8 cellular contexts compared by ENCODE assay signal in genomic region chr16:70746708-70747424, GRCh38. TPM values are rescaled to one million over a fixed set of nuclear protein-coding genes. Genes with fewer than 3 reads are reported as not detected.
A peak's percentile ranks its signal among the peaks of the same experiment; 100 is the strongest.
DNase-seq lines count a peak whose midpoint lies in the region; ATAC-seq and TF ChIP-seq lines count a peak whose summit lies in the region.

No MANE protein-coding gene starts in this region.

- DNase-seq in NCI-H1417 (lab: John Stamatoyannopoulos, UW) = peak in 2 of 3 experiments; percentile 18 to 53
- no peak for DNase-seq in NCI-H1417 treated with DMSO at 0.1 percent for 48 hours (lab: John Stamatoyannopoulos, UW)
- peak; percentile 74 for DNase-seq in NCI-H460 (ENCODE audit: extremely low read depth, low read depth)
- DNase-seq in body of pancreas = peak; percentile 76 to 90 (median 84)
- DNase-seq in left lung = peak; percentile 81 to 84
- peak in 1 of 2 donors; percentile 94 for DNase-seq in upper lobe of left lung
- DNase-seq in DMS79 treated with DMSO at 0.1 percent for 48 hours (lab: John Stamatoyannopoulos, UW) = no peak

- WGBS in body of pancreas, 2 donors = 57 to 58% methylated on average over 14 to 15 of the region's 15 CpGs
- WGBS in upper lobe of left lung, 2 donors = 36 to 48% methylated on average over 11 to 15 of the region's 15 CpGs

- TF ChIP-seq POLR2A in body of pancreas (IDR thresholded peaks at IDR 0.05) (no peak), upper lobe of left lung (IDR thresholded peaks at IDR 0.05) (no peak)

- ATAC-seq in body of pancreas = peak; percentile 84
- peak; percentile 73 for ATAC-seq in left lung
- peak; percentile 77 to 82 for ATAC-seq in upper lobe of left lung (ENCODE audit: low FRiP score in 2 of 2)
- no peak for ATAC-seq in GM19351 (IDR thresholded peaks at IDR 0.05; ENCODE audit: unreplicated experiment)

- H3K27ac ChIP-seq in body of pancreas = peak overlapping the region; percentile 62 to 85 (median 75)
- peak overlapping the region; percentile 83 to 85 for H3K27ac ChIP-seq in left lung
- peak overlapping the region; percentile 82 to 88 (median 86) for H3K27ac ChIP-seq in upper lobe of left lung

- TF ChIP-seq EP300 in upper lobe of left lung (IDR thresholded peaks at IDR 0.05) = peak in 2 of 4 donors; percentile 52 to 68

- H3K9me3 ChIP-seq in body of pancreas (no peaks in the 10 kb centered on the region), left lung (peaks cover 0 to 5% of the 10 kb centered on the region in 2 donors), upper lobe of left lung (no peaks in the 10 kb centered on the region)

- H3K27me3 ChIP-seq in body of pancreas (no peaks in the 10 kb centered on the region), left lung (no peaks in the 10 kb centered on the region), upper lobe of left lung (no peaks in the 10 kb centered on the region)

- H3K4me1 ChIP-seq in body of pancreas = peaks cover 59% of the 10 kb centered on the region
- H3K4me1 ChIP-seq in left lung = peaks cover 47 to 78% of the 10 kb centered on the region in 2 donors
- H3K4me1 ChIP-seq in upper lobe of left lung = peaks cover 65 to 83% (median 71%) of the 10 kb centered on the region in 4 donors

- H3K36me3 ChIP-seq in body of pancreas (replicated peaks in 1 of 2; ENCODE audit: insufficient read depth in 1 of 2, low read depth in 2 of 2) (no peaks in the 10 kb centered on the region), left lung (peaks cover 0 to 32% of the 10 kb centered on the region in 2 donors), upper lobe of left lung (peaks cover 0 to 23% (median 13%) of the 10 kb centered on the region in 4 donors)

- TF ChIP-seq CTCF in body of pancreas (IDR thresholded peaks at IDR 0.05) = no peak
- TF ChIP-seq CTCF in left lung (IDR thresholded peaks at IDR 0.05) = no peak
- no peak for TF ChIP-seq CTCF in upper lobe of left lung (IDR thresholded peaks at IDR 0.05)

- intact Hi-C loops in body of pancreas (cut with DNase I) (no loop called here), left lung (cut with DNase I) (no loop called here)

- no peak overlapping the region for H3K4me3 ChIP-seq in body of pancreas
- no peak overlapping the region for H3K4me3 ChIP-seq in left lung
- H3K4me3 ChIP-seq in upper lobe of left lung = no peak overlapping the region

RNA-seq across cellular contexts. Expression of gene VAC14, which starts 54.1 kb away (rescaled TPM):
- 29.8 and 35.2 TPM in 2 replicates for total RNA-seq in NCI-H460 (2014; rRNA removed; shearing (Covaris generic))
- polyA plus RNA-seq in NCI-H460 (2014; cell fraction: nucleus; rRNA removed) = 32.2 and 42.6 TPM in 2 replicates
- total RNA-seq in body of pancreas = 10 to 100 TPM; 26.5 to 27.7 TPM
- 10 to 100 TPM; 40.0 to 53.2 TPM for total RNA-seq in left lung
- 100 to 1,000 TPM in 2 of 6 donors, 10 to 100 TPM in 4; 39.6 to 145 (median 57.4) TPM for total RNA-seq in upper lobe of left lung

Comparison
In these comparisons a context has a peak if more than half of its experiments do, and no peak if none do; other contexts are left out.
1. DNase-seq: peak in NCI-H1417 (2 of 3), NCI-H460 (single experiment), body of pancreas (4 of 4) and left lung (2 of 2); none in NCI-H1417 treated with DMSO at 0.1 percent for 48 hours (single experiment) and DMS79 treated with DMSO at 0.1 percent for 48 hours (single experiment).
2. Peak in every context shown above with its lines, with median percentiles within 50 percentile points of each other: H3K27ac ChIP-seq.